ENCODE assay signal across 21 cellular contexts in the genomic region with DNA sequence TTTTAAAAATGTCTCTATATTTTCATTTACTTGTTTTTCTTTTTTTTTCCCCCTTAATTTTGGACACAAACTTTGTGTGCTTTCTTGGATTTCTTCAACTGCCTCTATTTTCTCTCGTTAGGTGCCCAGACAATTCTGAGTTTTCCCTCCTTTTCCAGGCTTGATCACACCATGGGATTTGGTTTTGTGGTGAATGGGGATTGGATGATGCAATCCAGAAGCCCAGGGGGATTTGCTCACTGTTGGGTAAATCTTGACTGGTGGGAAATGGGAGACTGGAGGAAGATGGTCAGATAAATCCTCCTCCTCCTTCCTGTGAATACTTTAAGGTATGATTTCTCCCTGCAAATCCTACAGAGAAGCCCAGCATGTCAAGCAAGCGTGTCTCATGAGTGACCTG. TPM values are rescaled to one million over a fixed set of nuclear protein-coding genes. Genes with fewer than 3 reads are reported as not detected.
"Had no signal": no experiment of that assay in that cellular context is flagged by ENCODE, and none has a peak within 500 bp of the region (broad histone marks: within the 10 kb centered on the region; RNA-seq: fewer than 3 reads in every experiment).

No MANE protein-coding gene starts in this region.

- ATAC-seq: gastrocnemius medialis; heart left ventricle; left cardiac atrium; stimulated activated memory B cell treated with anti-CD40 and anti-IgM and Interleukin-4, amounts not matched to agents 10 μg/mL and 1 μg/mL and 100 μg/mL, for 72 hours; stimulated activated naive CD8-positive, alpha-beta T cell treated with anti-CD3 and anti-CD28 coated beads, Interleukin-15, Interleukin-2, amounts not matched to agents 100 U/mL and 50 U/mL, for 24 hours had no signal

- H2AFZ ChIP-seq: neural progenitor cell had no signal

- FAIRE-seq: islet of Langerhans had no signal

- H3K27me3 ChIP-seq: dorsolateral prefrontal cortex, gastrocnemius medialis, heart left ventricle, left lung, right atrium auricular region, sigmoid colon, spleen, testis, tibial artery had no signal

- H3K36me3 ChIP-seq: gastrocnemius medialis, heart left ventricle, left lung, neural progenitor cell, prostate gland, right atrium auricular region, sigmoid colon, spleen, tibial artery had no signal

- H3K4me3 ChIP-seq: dorsolateral prefrontal cortex, gastrocnemius medialis, heart left ventricle, left lung, mucosa of descending colon, neural progenitor cell, prostate gland, right atrium auricular region, sigmoid colon, skin epidermis, spleen, testis, tibial artery had no signal

- H3K9me3 ChIP-seq: gastrocnemius medialis, heart left ventricle, left lung, mucosa of descending colon, prostate gland, right atrium auricular region, sigmoid colon, spleen, testis, tibial artery had no signal

- H3K27ac ChIP-seq: dorsolateral prefrontal cortex, gastrocnemius medialis, heart left ventricle, left lung, neural progenitor cell, prostate gland, right atrium auricular region, sigmoid colon, skin epidermis, spleen, testis, tibial artery had no signal

- H3K9ac ChIP-seq: neural progenitor cell had no signal

- H3K4me2 ChIP-seq: neural progenitor cell had no signal

- DNase-seq: dorsolateral prefrontal cortex, gastrocnemius medialis, heart left ventricle, hippocampal formation, left cardiac atrium, left lung, mesenchymal stem cell, sigmoid colon, spleen, substantia nigra, testis, tibial artery had no signal

- H3K4me1 ChIP-seq: gastrocnemius medialis, heart left ventricle, left lung, neural progenitor cell, prostate gland, right atrium auricular region, sigmoid colon, spleen, testis, tibial artery had no signal

RNA-seq across cellular contexts. Expression of gene PAX8, which starts 19.5 kb away (rescaled TPM):
- total RNA-seq: osteocyte had no signal
